ENCODE assay signal across 1 cellular context in genomic region chr12:25655702-25656101, GRCh38.
TF ChIP-seq lines count a peak whose summit lies in the region.

No MANE protein-coding gene starts in this region.

TF ChIP-seq in HCT116, 20 proteins besides CTCF, POLR2A, EP300 and RAD21 (continued from another document):
- TF ChIP-seq ZBTB33 (IDR thresholded peaks at IDR 0.05; ENCODE audit: extremely low read depth, insufficient replicate concordance, low read length) = no peak
